In genomic region chr5:97737608-97738007, GRCh38 we compare ENCODE assay signal across 3 cellular contexts.
"Had no signal": no experiment of that assay in that cellular context is flagged by ENCODE, and none has a peak within 500 bp of the region (broad histone marks: within the 10 kb centered on the region; RNA-seq: fewer than 3 reads in every experiment).

No MANE protein-coding gene starts in this region.

- DNase-seq: GDM1, GF-D8 had no signal

- H3K4me3 ChIP-seq: GM12878 had no signal

- ATAC-seq: GM12878 had no signal
